In the genomic region with DNA sequence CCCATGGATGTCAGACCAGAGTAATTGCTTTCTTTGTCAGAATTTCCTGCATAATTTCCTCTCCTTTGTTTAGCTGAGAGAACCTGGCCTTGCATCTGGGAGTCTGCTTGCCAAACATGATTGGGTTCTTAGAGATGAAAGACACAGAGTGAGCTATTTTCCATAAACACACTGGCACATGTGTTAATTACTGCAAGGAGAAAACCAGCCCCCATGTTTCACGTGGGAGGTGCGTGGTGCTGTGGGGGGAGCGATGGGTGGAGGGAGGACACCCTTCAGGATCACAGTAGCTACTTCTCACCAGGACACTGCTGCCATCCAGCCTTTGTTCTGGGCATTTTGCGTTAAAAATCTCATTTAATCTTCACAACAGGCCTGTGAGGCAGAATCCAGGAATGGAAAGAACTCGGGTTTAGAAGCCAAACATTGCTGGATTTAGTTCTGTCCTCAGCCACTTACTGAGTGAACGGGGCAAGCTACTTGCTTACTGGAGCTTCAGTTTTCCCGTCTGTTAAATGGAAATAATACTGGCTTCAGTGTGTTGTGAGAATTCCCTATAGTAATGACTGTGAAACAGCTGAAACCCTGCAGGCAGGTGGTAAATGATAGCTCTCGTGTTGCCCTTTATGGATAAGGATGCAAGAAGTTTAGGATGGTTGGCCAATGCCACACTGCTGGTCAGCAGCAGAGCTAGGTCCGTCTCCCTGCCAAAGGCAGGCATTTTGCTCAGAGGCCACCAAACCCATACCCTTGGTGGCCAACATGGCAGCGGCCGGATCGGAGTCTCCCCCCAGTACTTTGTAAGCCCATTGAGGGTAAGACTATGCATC, we compare ENCODE assay signal across 15 cellular contexts.
A peak's percentile ranks its signal among the peaks of the same experiment; 100 is the strongest.
DNase-seq lines count a peak whose midpoint lies in the region; ATAC-seq, FAIRE-seq and TF ChIP-seq lines count a peak whose summit lies in the region.
"Had no signal": no experiment of that assay in that cellular context is flagged by ENCODE, and none has a peak within 500 bp of the region (broad histone marks: within the 10 kb centered on the region; RNA-seq: fewer than 3 reads in every experiment).

No MANE protein-coding gene starts in this region.

- H4K20me1 ChIP-seq in neural cell (ENCODE audit: insufficient read depth): no peaks in the 10 kb centered on the region

- no peak for DNase-seq in HTR-8/SVneo (ENCODE audit: insufficient read length, low spot score)
- DNase-seq in NCI-H2107 (lab: John Stamatoyannopoulos, UW): peak; percentile 46
- peak; percentile 66 to 94 for DNase-seq in dermis microvascular lymphatic vessel endothelial cell (ENCODE audit: low read depth in 2 of 2)
- no peak for DNase-seq in osteocyte (ENCODE audit: extremely low spot score, unreplicated experiment)
- DNase-seq in RKO (ENCODE audit: low spot score): no peak
- no peak for DNase-seq in GM19240 (ENCODE audit: insufficient read length, low spot score)
- DNase-seq: activated naive CD4-positive, alpha-beta T cell treated with anti-CD3 and anti-CD28 coated beads, Interleukin-2, amount 50 U/mL, for 16 hours; KBM-7; naive thymus-derived CD4-positive, alpha-beta T cell; NCI-H510A; sigmoid colon had no signal

- H3K36me3 ChIP-seq in neural cell (ENCODE audit: insufficient read depth, low read length): no peaks in the 10 kb centered on the region
- H3K36me3 ChIP-seq: sigmoid colon had no signal

- no peak overlapping the region for H3K27ac ChIP-seq in neural cell (ENCODE audit: low read length)
- H3K27ac ChIP-seq: sigmoid colon had no signal

- H3K9me3 ChIP-seq in neural cell (ENCODE audit: low read length): no peaks in the 10 kb centered on the region
- H3K9me3 ChIP-seq: sigmoid colon had no signal

- no peak overlapping the region for H3K4me2 ChIP-seq in neural cell (ENCODE audit: low read length)

- peak overlapping the region; percentile 36 for H2AFZ ChIP-seq in neural cell (ENCODE audit: low read depth, low read length)

- TF ChIP-seq RAD21 in neural cell (conservative IDR thresholded peaks at IDR 0.05): no peak

- no peaks in the 10 kb centered on the region for H3K36me3 Mint-ChIP-seq in osteocyte (ENCODE audit: unreplicated experiment)
- H3K36me3 Mint-ChIP-seq: CD14-positive monocyte; naive thymus-derived CD4-positive, alpha-beta T cell had no signal

- H3K27me3 ChIP-seq in neural cell (ENCODE audit: insufficient read depth, low read depth, low read length): no peaks in the 10 kb centered on the region
- H3K27me3 ChIP-seq: sigmoid colon had no signal

- no peak for ATAC-seq in GM21360 (IDR thresholded peaks at IDR 0.05; ENCODE audit: unreplicated experiment)
- ATAC-seq: naive thymus-derived CD4-positive, alpha-beta T cell had no signal

- no peak for TF ChIP-seq EP300 in neural cell (conservative IDR thresholded peaks at IDR 0.05; ENCODE audit: poor library complexity, severe bottlenecking)

- no peaks in the 10 kb centered on the region for H3K9me2 ChIP-seq in neural cell (ENCODE audit: insufficient read depth, low read length)

- H3K9me3 Mint-ChIP-seq in osteocyte (ENCODE audit: unreplicated experiment): no peaks in the 10 kb centered on the region
- H3K9me3 Mint-ChIP-seq: central memory CD8-positive, alpha-beta T cell; naive thymus-derived CD4-positive, alpha-beta T cell had no signal

- H3K9ac ChIP-seq in neural cell (ENCODE audit: low read length): no peak overlapping the region

- no peak for TF ChIP-seq CTCF in neural cell (IDR thresholded peaks at IDR 0.05; ENCODE audit: poor library complexity, severe bottlenecking)
- TF ChIP-seq CTCF in osteocyte (IDR thresholded peaks at IDR 0.05): no peak

- H3K27ac Mint-ChIP-seq in osteocyte (ENCODE audit: unreplicated experiment): no peak overlapping the region
- H3K27ac Mint-ChIP-seq: naive thymus-derived CD4-positive, alpha-beta T cell had no signal

- H3F3A ChIP-seq in neural cell (ENCODE audit: insufficient read depth, low read length, poor library complexity, severe bottlenecking): no peaks in the 10 kb centered on the region

- H3K79me2 ChIP-seq in neural cell (replicated peaks; ENCODE audit: insufficient read depth, low read length): no peaks in the 10 kb centered on the region

- H3K4me1 Mint-ChIP-seq in osteocyte (ENCODE audit: unreplicated experiment): peaks cover 49% of the 10 kb centered on the region
- H3K4me1 Mint-ChIP-seq: central memory CD8-positive, alpha-beta T cell; naive thymus-derived CD4-positive, alpha-beta T cell had no signal

- no peak overlapping the region for H3K4me3 Mint-ChIP-seq in osteocyte (ENCODE audit: unreplicated experiment)
- H3K4me3 Mint-ChIP-seq: CD14-positive monocyte; central memory CD8-positive, alpha-beta T cell; naive thymus-derived CD4-positive, alpha-beta T cell had no signal

- peak; percentile 20 for FAIRE-seq in HTR-8/SVneo (lab: Jason Lieb, UNC)

- H3K4me3 ChIP-seq in neural cell (ENCODE audit: low read length): no peak overlapping the region
- H3K4me3 ChIP-seq: sigmoid colon had no signal

- no peaks in the 10 kb centered on the region for H3K27me3 Mint-ChIP-seq in osteocyte (ENCODE audit: unreplicated experiment)

TF ChIP-seq in neural cell, 6 proteins besides CTCF, POLR2A, EP300 and RAD21:
- TF ChIP-seq MXI1 (conservative IDR thresholded peaks at IDR 0.05; ENCODE audit: poor library complexity, severe bottlenecking) (no peak), TAF1 (IDR thresholded peaks at IDR 0.05; ENCODE audit: low read depth) (no peak), POLR2AphosphoS5 (IDR thresholded peaks at IDR 0.05) (no peak), SMC3 (conservative IDR thresholded peaks at IDR 0.05; ENCODE audit: poor library complexity) (no peak), EZH2 (IDR thresholded peaks at IDR 0.05; ENCODE audit: borderline replicate concordance, insufficient read depth, low read length, poor library complexity, severe bottlenecking) (no peak)
- TF ChIP-seq, protein P1, sequence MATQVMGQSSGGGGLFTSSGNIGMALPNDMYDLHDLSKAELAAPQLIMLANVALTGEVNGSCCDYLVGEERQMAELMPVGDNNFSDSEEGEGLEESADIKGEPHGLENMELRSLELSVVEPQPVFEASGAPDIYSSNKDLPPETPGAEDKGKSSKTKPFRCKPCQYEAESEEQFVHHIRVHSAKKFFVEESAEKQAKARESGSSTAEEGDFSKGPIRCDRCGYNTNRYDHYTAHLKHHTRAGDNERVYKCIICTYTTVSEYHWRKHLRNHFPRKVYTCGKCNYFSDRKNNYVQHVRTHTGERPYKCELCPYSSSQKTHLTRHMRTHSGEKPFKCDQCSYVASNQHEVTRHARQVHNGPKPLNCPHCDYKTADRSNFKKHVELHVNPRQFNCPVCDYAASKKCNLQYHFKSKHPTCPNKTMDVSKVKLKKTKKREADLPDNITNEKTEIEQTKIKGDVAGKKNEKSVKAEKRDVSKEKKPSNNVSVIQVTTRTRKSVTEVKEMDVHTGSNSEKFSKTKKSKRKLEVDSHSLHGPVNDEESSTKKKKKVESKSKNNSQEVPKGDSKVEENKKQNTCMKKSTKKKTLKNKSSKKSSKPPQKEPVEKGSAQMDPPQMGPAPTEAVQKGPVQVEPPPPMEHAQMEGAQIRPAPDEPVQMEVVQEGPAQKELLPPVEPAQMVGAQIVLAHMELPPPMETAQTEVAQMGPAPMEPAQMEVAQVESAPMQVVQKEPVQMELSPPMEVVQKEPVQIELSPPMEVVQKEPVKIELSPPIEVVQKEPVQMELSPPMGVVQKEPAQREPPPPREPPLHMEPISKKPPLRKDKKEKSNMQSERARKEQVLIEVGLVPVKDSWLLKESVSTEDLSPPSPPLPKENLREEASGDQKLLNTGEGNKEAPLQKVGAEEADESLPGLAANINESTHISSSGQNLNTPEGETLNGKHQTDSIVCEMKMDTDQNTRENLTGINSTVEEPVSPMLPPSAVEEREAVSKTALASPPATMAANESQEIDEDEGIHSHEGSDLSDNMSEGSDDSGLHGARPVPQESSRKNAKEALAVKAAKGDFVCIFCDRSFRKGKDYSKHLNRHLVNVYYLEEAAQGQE (IDR thresholded peaks at IDR 0.05; ENCODE audit: borderline replicate concordance): no peak

Comparison
In these comparisons a context has a peak if more than half of its experiments do, and no peak if none do; other contexts are left out.
1. DNase-seq: peak in NCI-H2107 (single experiment) and dermis microvascular lymphatic vessel endothelial cell (2 of 2); none in HTR-8/SVneo (single experiment), osteocyte (single experiment), RKO (single experiment) and GM19240 (single experiment).